ENCODE assay signal across 8 cellular contexts in genomic region chr18:9913526-9914333, GRCh38. TPM values are rescaled to one million over a fixed set of nuclear protein-coding genes. Genes with fewer than 3 reads are reported as not detected.
A peak's percentile ranks its signal among the peaks of the same experiment; 100 is the strongest.
DNase-seq lines count a peak whose midpoint lies in the region; ATAC-seq lines count a peak whose summit lies in the region.

VAPA (plus strand) TSS chr18:9914016; CDS start chr18:9914257, 241 bp downstream.

- peak within 1 kb of the TSS; percentile 93 to 95 (median 94) for H3K4me3 Mint-ChIP-seq in IgD-negative memory B cell

- peaks cover 2% of the 10 kb centered on the region for H3K27me3 Mint-ChIP-seq in IgD-negative memory B cell

- H3K36me3 Mint-ChIP-seq in IgD-negative memory B cell, result no peaks in the 10 kb centered on the region

- H3K4me1 Mint-ChIP-seq in IgD-negative memory B cell, result peaks cover 18 to 26% (median 23%) of the 10 kb centered on the region in 3 donors

- DNase-seq in DMS153 (lab: John Stamatoyannopoulos, UW) (peak; percentile 77), OCI-M1 (lab: John Stamatoyannopoulos, UW) (peak; percentile 99), activated T-cell treated with anti-CD3 and anti-CD28 coated beads for 24 hours (ENCODE audit: low read depth) (peak; percentile 89), epidermal melanocyte (ENCODE audit: insufficient read length, low spot score) (peak; percentile 88), middle frontal gyrus (ENCODE audit: extremely low spot score, low spot score) (peak; percentile 94)
- DNase-seq in stimulated activated CD8-positive, alpha-beta memory T cell treated with anti-CD3 and anti-CD28 coated beads, Interleukin-2, amount 100 ng/mL, for 1 hour (ENCODE audit: low read depth in 2 of 2), result peak; percentile 84

- ATAC-seq in GM21576 (IDR thresholded peaks at IDR 0.05; ENCODE audit: unreplicated experiment), result peak; percentile 77

- no peaks in the 10 kb centered on the region for H3K9me3 Mint-ChIP-seq in IgD-negative memory B cell

- H3K27ac Mint-ChIP-seq in IgD-negative memory B cell, result peak within 1 kb of the TSS; percentile 95 to 99 (median 97)

RNA-seq across cellular contexts. Expression of gene VAPA, which starts in this region (rescaled TPM):
- 182 TPM for polyA plus RNA-seq in IgD-negative memory B cell

Comparison
In these comparisons a context has a peak if more than half of its experiments do, and no peak if none do; other contexts are left out.
1. Peak in every context shown above with its lines: DNase-seq and ATAC-seq.